Comparison of ENCODE assay signal across 18 cellular contexts in the genomic region with DNA sequence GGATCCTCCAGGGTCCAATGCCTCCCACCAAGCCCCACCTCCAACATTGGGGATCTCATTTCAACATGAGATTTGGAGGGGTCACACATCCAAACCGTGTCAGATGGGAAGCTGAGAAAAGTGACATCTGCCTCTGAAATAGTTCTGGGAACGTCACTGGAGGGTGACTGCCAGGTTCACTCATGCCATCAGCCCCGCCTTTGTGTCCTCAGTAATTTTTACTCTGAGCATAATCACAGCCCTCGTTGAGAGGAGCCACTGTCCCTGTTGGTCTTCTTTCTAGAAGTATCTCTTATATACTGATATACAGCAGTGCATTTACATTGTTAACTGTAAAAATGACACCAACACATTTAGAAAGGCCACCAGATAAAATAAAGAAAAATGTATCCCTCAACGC.
A peak's percentile ranks its signal among the peaks of the same experiment; 100 is the strongest.
DNase-seq lines count a peak whose midpoint lies in the region; ATAC-seq and TF ChIP-seq lines count a peak whose summit lies in the region.
"Had no signal": no experiment of that assay in that cellular context is flagged by ENCODE, and none has a peak within 500 bp of the region (broad histone marks: within the 10 kb centered on the region; RNA-seq: fewer than 3 reads in every experiment).

No MANE protein-coding gene starts in this region.

- no peaks in the 10 kb centered on the region for H3K9me1 ChIP-seq in IMR-90 (ENCODE audit: insufficient read depth, low read length)

- no peak overlapping the region for H3K4me2 ChIP-seq in IMR-90 (ENCODE audit: low read depth, low read length)
- no peak overlapping the region for H3K4me2 ChIP-seq in mesenchymal stem cell (ENCODE audit: low read length, poor library complexity, severe bottlenecking)

- no peaks in the 10 kb centered on the region for H3K36me3 Mint-ChIP-seq in activated naive CD4-positive, alpha-beta T cell treated with anti-CD3 and anti-CD28 coated beads, Interleukin-2, amount 50 U/mL, for 24 hours
- H3K36me3 Mint-ChIP-seq: activated naive CD4-positive, alpha-beta T cell treated with anti-CD3 and anti-CD28 coated beads, Interleukin-2, amount 50 U/mL, for 72 hours; immature natural killer cell; WTC11 had no signal

- no peaks in the 10 kb centered on the region for H3K27me3 ChIP-seq in IMR-90 (ENCODE audit: control insufficient read depth, insufficient read depth, low read length)
- no peaks in the 10 kb centered on the region for H3K27me3 ChIP-seq in mesenchymal stem cell (ENCODE audit: control insufficient read depth in 1 of 2, insufficient read depth in 1 of 2, low read length in 2 of 2)
- no peaks in the 10 kb centered on the region for H3K27me3 ChIP-seq in tibial nerve
- H3K27me3 ChIP-seq in lower lobe of right lung (ENCODE audit: low read depth) = no peaks in the 10 kb centered on the region
- H3K27me3 ChIP-seq: uterus had no signal

- no peak overlapping the region for H2AK9ac ChIP-seq in IMR-90 (replicated peaks; ENCODE audit: low read depth, low read length, poor library complexity)

- H2BK12ac ChIP-seq in mesenchymal stem cell (ENCODE audit: low read length in 2 of 2) = peak overlapping the region; percentile 8 to 67

- no peak overlapping the region for H3K56ac ChIP-seq in IMR-90 (ENCODE audit: extremely low read depth, insufficient read depth, low read length)

- H3K9me3 Mint-ChIP-seq in activated naive CD4-positive, alpha-beta T cell treated with anti-CD3 and anti-CD28 coated beads, Interleukin-2, amount 50 U/mL, for 24 hours = no peaks in the 10 kb centered on the region
- H3K9me3 Mint-ChIP-seq: activated naive CD4-positive, alpha-beta T cell treated with anti-CD3 and anti-CD28 coated beads, Interleukin-2, amount 50 U/mL, for 72 hours; activated T-cell treated with anti-CD3 and anti-CD28 coated beads, Interleukin-2, amount 50 U/mL, for 72 hours; endodermal cell; immature natural killer cell; WTC11 had no signal

- CTCF ChIA-PET in IMR-90 (lab: Yijun Ruan, JAX) = no interaction called here

- BruUV-seq in IMR-90 (replicated peaks; lab: Mats Ljungman, UMichigan) = no TSS peak

- H3K4me1 ChIP-seq in IMR-90 (ENCODE audit: control insufficient read depth, insufficient read depth, low read length) (peaks cover 24% of the 10 kb centered on the region), mesenchymal stem cell (ENCODE audit: control insufficient read depth, insufficient read depth, low read depth, low read length) (peaks cover 16% of the 10 kb centered on the region), tibial nerve (peaks cover 0 to 80% (median 40%) of the 10 kb centered on the region in 4 donors), lower lobe of right lung (peaks cover 18% of the 10 kb centered on the region)
- H3K4me1 ChIP-seq: uterus had no signal

- no peak overlapping the region for H3K27ac ChIP-seq in IMR-90 (ENCODE audit: insufficient read depth, low read length)
- no peak overlapping the region for H3K27ac ChIP-seq in mesenchymal stem cell (ENCODE audit: low read length, poor library complexity, severe bottlenecking)
- H3K27ac ChIP-seq in tibial nerve = peak overlapping the region in 3 of 4 donors; percentile 35 to 87 (median 84)
- H3K27ac ChIP-seq in lower lobe of right lung = no peak overlapping the region

- no peak overlapping the region for H4K8ac ChIP-seq in IMR-90 (ENCODE audit: low read depth in 2 of 2, low read length in 2 of 2)
- H4K8ac ChIP-seq in mesenchymal stem cell (ENCODE audit: low read length) = no peak overlapping the region

- peaks cover 42% of the 10 kb centered on the region for H3K4me1 Mint-ChIP-seq in activated naive CD4-positive, alpha-beta T cell treated with anti-CD3 and anti-CD28 coated beads, Interleukin-2, amount 50 U/mL, for 24 hours
- H3K4me1 Mint-ChIP-seq: endodermal cell had no signal

- no peak overlapping the region for H4K5ac ChIP-seq in IMR-90 (ENCODE audit: low read depth, low read length)

- peaks cover 1% of the 10 kb centered on the region for H3K27me3 Mint-ChIP-seq in activated naive CD4-positive, alpha-beta T cell treated with anti-CD3 and anti-CD28 coated beads, Interleukin-2, amount 50 U/mL, for 24 hours
- H3K27me3 Mint-ChIP-seq: brain had no signal

- H2AK5ac ChIP-seq in IMR-90 (ENCODE audit: low read depth, low read length) (peak overlapping the region; percentile 44), mesenchymal stem cell (ENCODE audit: low read length, severe bottlenecking) (peak overlapping the region; percentile 43)

- H3K9me3 ChIP-seq in IMR-90 (ENCODE audit: control insufficient read depth, insufficient read depth, low read length) = no peaks in the 10 kb centered on the region
- H3K9me3 ChIP-seq in mesenchymal stem cell (ENCODE audit: control insufficient read depth, low read length) = no peaks in the 10 kb centered on the region
- no peaks in the 10 kb centered on the region for H3K9me3 ChIP-seq in tibial nerve
- no peaks in the 10 kb centered on the region for H3K9me3 ChIP-seq in lower lobe of right lung
- H3K9me3 ChIP-seq: uterus had no signal

- H2AFZ ChIP-seq in IMR-90 (replicated peaks; ENCODE audit: low read length, poor library complexity) (no peak overlapping the region), mesenchymal stem cell (ENCODE audit: low read depth, low read length) (no peak overlapping the region)

- H3K36me3 ChIP-seq in IMR-90 (ENCODE audit: control insufficient read depth, insufficient read depth, low read length) = 0 out of 2 replicates have a peak, but pooled peaks cover 1% of the 10 kb centered on the region
- H3K36me3 ChIP-seq in mesenchymal stem cell (ENCODE audit: control insufficient read depth in 1 of 2, insufficient read depth in 2 of 2, low read depth in 1 of 2, low read length in 2 of 2) = peaks cover under 1 to 5% of the 10 kb centered on the region in 2 experiments
- H3K36me3 ChIP-seq in tibial nerve = no peaks in the 10 kb centered on the region
- no peaks in the 10 kb centered on the region for H3K36me3 ChIP-seq in lower lobe of right lung
- H3K36me3 ChIP-seq: uterus had no signal

- WGBS in IMR-90 (ENCODE audit: extremely low coverage in 2 of 2, insufficient read length in 1 of 2), 2 experiments = 80% methylated on average over 1 of the region's 5 CpGs; no CpG with 5 or more reads in 1 of the 2 experiments
- WGBS in mesenchymal stem cell = 70% methylated on average over 3 of the region's 5 CpGs
- WGBS in tibial nerve, 2 donors = 48 to 52% methylated on average over 5 of the region's 5 CpGs

- H3K14ac ChIP-seq in IMR-90 (replicated peaks; ENCODE audit: low read depth, low read length) = no peak overlapping the region; the same call in 1 of the 2 replicates
- no peak overlapping the region for H3K14ac ChIP-seq in mesenchymal stem cell (ENCODE audit: low read length in 2 of 2)

- POLR2A ChIA-PET in IMR-90 (lab: Charles Lee; ENCODE audit: unreplicated experiment) = no interaction called here

- no peak for TF ChIP-seq RAD21 in IMR-90 (IDR thresholded peaks at IDR 0.05; ENCODE audit: low read length)

- H2BK120ac ChIP-seq in IMR-90 (ENCODE audit: low read depth, low read length) (no peak overlapping the region; the same call in 1 of the 2 replicates), mesenchymal stem cell (ENCODE audit: low read depth, low read length) (no peak overlapping the region)

- no peak overlapping the region for H3K23ac ChIP-seq in IMR-90 (ENCODE audit: low read depth, low read length)
- H3K23ac ChIP-seq in mesenchymal stem cell (ENCODE audit: low read length in 2 of 2) = no peak overlapping the region

- H3K27ac Mint-ChIP-seq in activated naive CD4-positive, alpha-beta T cell treated with anti-CD3 and anti-CD28 coated beads, Interleukin-2, amount 50 U/mL, for 24 hours = peak overlapping the region; percentile 39
- H3K27ac Mint-ChIP-seq: activated naive CD4-positive, alpha-beta T cell treated with anti-CD3 and anti-CD28 coated beads, Interleukin-2, amount 50 U/mL, for 72 hours; activated T-cell treated with anti-CD3 and anti-CD28 coated beads, Interleukin-2, amount 50 U/mL, for 72 hours; endodermal cell; immature natural killer cell; WTC11 had no signal

- dilution Hi-C loops in IMR-90 (cut with HindIII; ENCODE audit: low sequenced_read_pairs, unreplicated experiment) = no loop called here

- in situ Hi-C loops in IMR-90 (cut with MboI; ENCODE audit: low sequenced_read_pairs) = no loop called here

- no peak overlapping the region; the same call in 1 of the 2 replicates for H3K4ac ChIP-seq in IMR-90 (ENCODE audit: low read depth, low read length)
- peak overlapping the region; percentile 19 to 68 for H3K4ac ChIP-seq in mesenchymal stem cell (ENCODE audit: low read depth in 1 of 2, low read length in 2 of 2)

- no peak for ATAC-seq in IMR-90 (ENCODE audit: low read depth)
- no peak for ATAC-seq in lower lobe of right lung
- no peak for ATAC-seq in GM21737 (IDR thresholded peaks at IDR 0.05; ENCODE audit: unreplicated experiment)
- ATAC-seq: WTC11 had no signal

- H4K91ac ChIP-seq in IMR-90 (ENCODE audit: insufficient read depth, low read depth, low read length) (no peak overlapping the region), mesenchymal stem cell (ENCODE audit: low read length) (peak overlapping the region; percentile 47)

- intact Hi-C loops in IMR-90 (cut with micrococcal nuclease) = no loop called here
- intact Hi-C loops in lower lobe of right lung (cut with DNase I) = no loop called here

- TF ChIP-seq CTCF in IMR-90 (conservative IDR thresholded peaks at IDR 0.05; ENCODE audit: low read depth, low read length) = no peak
- TF ChIP-seq CTCF in tibial nerve (IDR thresholded peaks at IDR 0.05) = no peak
- TF ChIP-seq CTCF in lower lobe of right lung (IDR thresholded peaks at IDR 0.05) = no peak

- no peak overlapping the region for H2BK20ac ChIP-seq in IMR-90 (ENCODE audit: low read depth, low read length)

- no peak overlapping the region for H3K4me3 ChIP-seq in IMR-90 (ENCODE audit: insufficient read depth, low read depth, low read length)
- H3K4me3 ChIP-seq in mesenchymal stem cell (ENCODE audit: insufficient read depth in 1 of 2, low read depth in 1 of 2, low read length in 2 of 2) = no peak overlapping the region
- no peak overlapping the region for H3K4me3 ChIP-seq in tibial nerve
- H3K4me3 ChIP-seq in lower lobe of right lung = no peak overlapping the region
- H3K4me3 ChIP-seq: uterus had no signal

- H2BK15ac ChIP-seq in IMR-90 (ENCODE audit: low read depth, low read length) (no peak overlapping the region), mesenchymal stem cell (ENCODE audit: low read depth, poor library complexity, severe bottlenecking) (peak overlapping the region; percentile 33)

- H3K9ac ChIP-seq in IMR-90 (ENCODE audit: low read depth, low read length) (no peak overlapping the region), mesenchymal stem cell (ENCODE audit: low read length) (no peak overlapping the region)

- H3K18ac ChIP-seq in IMR-90 (ENCODE audit: low read depth, low read length) = no peak overlapping the region
- peak overlapping the region; percentile 40 to 76 for H3K18ac ChIP-seq in mesenchymal stem cell (ENCODE audit: low read depth in 1 of 2, low read length in 2 of 2)

- no peak for TF ChIP-seq EP300 in tibial nerve (IDR thresholded peaks at IDR 0.05)

- no peak for DNase-seq in activated naive CD4-positive, alpha-beta T cell (lab: John Stamatoyannopoulos, UW)
- DNase-seq in IMR-90 (no peak), mesenchymal stem cell (no peak), tibial nerve (ENCODE audit: low spot score in 2 of 2) (no peak), lower lobe of right lung (no peak), NCI-H146 (lab: John Stamatoyannopoulos, UW) (no peak)
- DNase-seq: activated CD8-positive, alpha-beta memory T cell treated with anti-CD3 and anti-CD28 coated beads for 24 hours; endodermal cell; NCI-H2081; SIG-M5; uterus had no signal

- TF ChIP-seq POLR2A in IMR-90 (IDR thresholded peaks at IDR 0.05; ENCODE audit: low read depth, low read length) = no peak
- TF ChIP-seq POLR2A in tibial nerve (IDR thresholded peaks at IDR 0.05) = no peak

- H3K79me1 ChIP-seq in IMR-90 (ENCODE audit: low read depth in 1 of 2, low read length in 2 of 2) (peaks cover 0 to 18% of the 10 kb centered on the region in 2 experiments; a peak in 3 of 4 replicates), mesenchymal stem cell (replicated peaks; ENCODE audit: low read length, poor library complexity, severe bottlenecking) (peaks cover 15% of the 10 kb centered on the region)

- H4K20me1 ChIP-seq in IMR-90 (ENCODE audit: insufficient read depth, low read length) = peaks cover 9% of the 10 kb centered on the region; the same call in 1 of the 2 replicates

- no peak overlapping the region for H3K4me3 Mint-ChIP-seq in activated naive CD4-positive, alpha-beta T cell treated with anti-CD3 and anti-CD28 coated beads, Interleukin-2, amount 50 U/mL, for 24 hours
- H3K4me3 Mint-ChIP-seq: endodermal cell, WTC11 had no signal

- no peak overlapping the region for H2BK5ac ChIP-seq in IMR-90 (ENCODE audit: low read depth, low read length, poor library complexity, severe bottlenecking)
- H2BK5ac ChIP-seq in mesenchymal stem cell (ENCODE audit: low read depth, low read length, poor library complexity, severe bottlenecking) = no peak overlapping the region

Comparison
In these comparisons a context has a peak if more than half of its experiments do, and no peak if none do; other contexts are left out.
1. H3K27ac ChIP-seq: peak in tibial nerve (3 of 4); none in IMR-90 (single experiment), mesenchymal stem cell (single experiment) and lower lobe of right lung (single experiment).